Comparison of ENCODE assay signal across 2 cellular contexts in the genomic region with DNA sequence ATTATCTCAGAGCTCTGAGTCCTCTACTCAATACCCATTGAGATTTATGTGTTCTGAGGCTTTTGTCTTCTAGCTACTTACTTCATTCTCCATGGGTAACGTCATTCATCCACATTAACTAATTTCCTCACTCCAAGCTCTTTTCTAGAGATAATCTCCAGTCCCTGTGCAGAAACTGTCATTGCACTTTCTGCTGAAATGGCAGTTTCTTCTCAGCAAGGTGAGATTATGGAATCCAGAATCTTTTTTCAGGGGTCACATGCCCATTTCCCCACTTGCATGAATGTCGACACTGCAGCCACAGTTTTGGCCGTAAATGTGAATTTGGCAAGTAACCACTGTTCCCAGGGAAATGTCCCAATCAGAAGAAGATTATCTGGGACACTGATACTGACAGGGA.
TF ChIP-seq lines count a peak whose summit lies in the region.

No MANE protein-coding gene starts in this region.

TF ChIP-seq in HEK293, 187 proteins besides CTCF, POLR2A, EP300 and RAD21:
- TF ChIP-seq, protein P1, sequence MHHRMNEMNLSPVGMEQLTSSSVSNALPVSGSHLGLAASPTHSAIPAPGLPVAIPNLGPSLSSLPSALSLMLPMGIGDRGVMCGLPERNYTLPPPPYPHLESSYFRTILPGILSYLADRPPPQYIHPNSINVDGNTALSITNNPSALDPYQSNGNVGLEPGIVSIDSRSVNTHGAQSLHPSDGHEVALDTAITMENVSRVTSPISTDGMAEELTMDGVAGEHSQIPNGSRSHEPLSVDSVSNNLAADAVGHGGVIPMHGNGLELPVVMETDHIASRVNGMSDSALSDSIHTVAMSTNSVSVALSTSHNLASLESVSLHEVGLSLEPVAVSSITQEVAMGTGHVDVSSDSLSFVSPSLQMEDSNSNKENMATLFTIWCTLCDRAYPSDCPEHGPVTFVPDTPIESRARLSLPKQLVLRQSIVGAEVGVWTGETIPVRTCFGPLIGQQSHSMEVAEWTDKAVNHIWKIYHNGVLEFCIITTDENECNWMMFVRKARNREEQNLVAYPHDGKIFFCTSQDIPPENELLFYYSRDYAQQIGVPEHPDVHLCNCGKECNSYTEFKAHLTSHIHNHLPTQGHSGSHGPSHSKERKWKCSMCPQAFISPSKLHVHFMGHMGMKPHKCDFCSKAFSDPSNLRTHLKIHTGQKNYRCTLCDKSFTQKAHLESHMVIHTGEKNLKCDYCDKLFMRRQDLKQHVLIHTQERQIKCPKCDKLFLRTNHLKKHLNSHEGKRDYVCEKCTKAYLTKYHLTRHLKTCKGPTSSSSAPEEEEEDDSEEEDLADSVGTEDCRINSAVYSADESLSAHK (tag by site-specific recombination; IDR thresholded peaks at IDR 0.05) = peak; percentile 32; the same call in 1 of the 2 replicates

TF ChIP-seq in H1, 55 proteins besides CTCF, POLR2A, EP300 and RAD21:
- 0 out of 2 replicates have a peak, but pooled peaks have one; percentile 14 for TF ChIP-seq POLR2AphosphoS5 (IDR thresholded peaks at IDR 0.05; ENCODE audit: low read depth, low read length)
TF ChIP-seq in H1: peak in this region for 1; not testable (repeated sequence) for 54.
